1 cellular context compared by ENCODE assay signal in the genomic region with DNA sequence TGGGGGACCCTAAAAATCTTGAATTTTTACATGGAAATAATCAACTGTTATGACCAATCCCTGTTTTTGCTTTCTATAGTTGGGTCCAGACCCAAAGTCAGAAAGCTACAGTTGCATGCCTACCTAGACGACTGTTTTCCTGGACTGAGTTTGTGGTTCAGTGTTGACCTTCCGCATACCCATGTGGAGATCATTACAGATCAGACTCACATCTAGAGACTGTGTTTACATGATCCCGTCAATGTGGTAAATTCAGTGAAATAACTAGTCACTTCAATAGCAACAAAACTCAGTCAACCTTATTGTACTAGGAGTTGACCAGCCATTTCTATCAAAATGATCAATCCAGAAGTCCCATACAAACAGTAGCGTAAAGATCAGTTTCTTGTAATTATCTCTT.
TF ChIP-seq lines count a peak whose summit lies in the region.

No MANE protein-coding gene starts in this region.

TF ChIP-seq in HepG2, 621 proteins besides CTCF, POLR2A, EP300 and RAD21 (continued from another document):
- TF ChIP-seq ATRX (CRISPR knock-in tag; IDR thresholded peaks at IDR 0.05; ENCODE audit: borderline replicate concordance) = no peak
- no peak for TF ChIP-seq ZNF260 (CRISPR knock-in tag; IDR thresholded peaks at IDR 0.05; ENCODE audit: borderline replicate concordance, low read depth)
- no peak for TF ChIP-seq RARG (CRISPR knock-in tag; IDR thresholded peaks at IDR 0.05; ENCODE audit: low read depth)
- no peak for TF ChIP-seq ZBTB40 (IDR thresholded peaks at IDR 0.05)
- TF ChIP-seq ZBTB40 (CRISPR knock-in tag; IDR thresholded peaks at IDR 0.05) = no peak
- no peak for TF ChIP-seq PLRG1 (conservative IDR thresholded peaks at IDR 0.05)
- TF ChIP-seq SOX6 (IDR thresholded peaks at IDR 0.05) = no peak
- TF ChIP-seq SOX6 (CRISPR knock-in tag; IDR thresholded peaks at IDR 0.05) = no peak
- no peak for TF ChIP-seq NR2F2 (IDR thresholded peaks at IDR 0.05; ENCODE audit: borderline replicate concordance, low read depth)
- TF ChIP-seq ZNF160 (CRISPR knock-in tag; IDR thresholded peaks at IDR 0.05) = no peak
- TF ChIP-seq, protein P1, sequence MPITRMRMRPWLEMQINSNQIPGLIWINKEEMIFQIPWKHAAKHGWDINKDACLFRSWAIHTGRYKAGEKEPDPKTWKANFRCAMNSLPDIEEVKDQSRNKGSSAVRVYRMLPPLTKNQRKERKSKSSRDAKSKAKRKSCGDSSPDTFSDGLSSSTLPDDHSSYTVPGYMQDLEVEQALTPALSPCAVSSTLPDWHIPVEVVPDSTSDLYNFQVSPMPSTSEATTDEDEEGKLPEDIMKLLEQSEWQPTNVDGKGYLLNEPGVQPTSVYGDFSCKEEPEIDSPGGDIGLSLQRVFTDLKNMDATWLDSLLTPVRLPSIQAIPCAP (CRISPR knock-in tag; IDR thresholded peaks at IDR 0.05; ENCODE audit: low read depth) = no peak
- TF ChIP-seq SMARCC2 (IDR thresholded peaks at IDR 0.05) = no peak
- no peak for TF ChIP-seq SRSF9 (IDR thresholded peaks at IDR 0.05; ENCODE audit: borderline replicate concordance, insufficient read depth, low read depth, low read length, poor library complexity, severe bottlenecking)
- TF ChIP-seq SMYD3 (CRISPR knock-in tag; IDR thresholded peaks at IDR 0.05) = no peak
- no peak for TF ChIP-seq EEA1 (CRISPR knock-in tag; IDR thresholded peaks at IDR 0.05; ENCODE audit: borderline replicate concordance)
- no peak for TF ChIP-seq ZNF235 (CRISPR knock-in tag; IDR thresholded peaks at IDR 0.05; ENCODE audit: borderline replicate concordance)
TF ChIP-seq in HepG2: peak in this region for 0.
